Comparison of ENCODE assay signal across 1 cellular context in genomic region chr1:62071695-62072094, GRCh38.
TF ChIP-seq lines count a peak whose summit lies in the region.

No MANE protein-coding gene starts in this region.

TF ChIP-seq in GM23338, 12 proteins besides CTCF, POLR2A, EP300 and RAD21 (continued from another document):
- TF ChIP-seq ZNF462 (CRISPR knock-in tag; IDR thresholded peaks at IDR 0.05), result no peak
- no peak for TF ChIP-seq ETS1 (IDR thresholded peaks at IDR 0.05)
- no peak for TF ChIP-seq ZNF331 (CRISPR knock-in tag; IDR thresholded peaks at IDR 0.05; ENCODE audit: low read depth)
- no peak for TF ChIP-seq ZNF114 (CRISPR knock-in tag; IDR thresholded peaks at IDR 0.05)
- no peak for TF ChIP-seq JUNB (IDR thresholded peaks at IDR 0.05; ENCODE audit: unreplicated experiment)
- TF ChIP-seq REST (IDR thresholded peaks at IDR 0.05; ENCODE audit: unreplicated experiment), result no peak
- no peak for TF ChIP-seq EZH2phosphoT487 (IDR thresholded peaks at IDR 0.05; ENCODE audit: unreplicated experiment)
- no peak for TF ChIP-seq POLR2AphosphoS5 (IDR thresholded peaks at IDR 0.05; ENCODE audit: low read depth)
